Comparison of ENCODE assay signal across 20 cellular contexts in the genomic region with DNA sequence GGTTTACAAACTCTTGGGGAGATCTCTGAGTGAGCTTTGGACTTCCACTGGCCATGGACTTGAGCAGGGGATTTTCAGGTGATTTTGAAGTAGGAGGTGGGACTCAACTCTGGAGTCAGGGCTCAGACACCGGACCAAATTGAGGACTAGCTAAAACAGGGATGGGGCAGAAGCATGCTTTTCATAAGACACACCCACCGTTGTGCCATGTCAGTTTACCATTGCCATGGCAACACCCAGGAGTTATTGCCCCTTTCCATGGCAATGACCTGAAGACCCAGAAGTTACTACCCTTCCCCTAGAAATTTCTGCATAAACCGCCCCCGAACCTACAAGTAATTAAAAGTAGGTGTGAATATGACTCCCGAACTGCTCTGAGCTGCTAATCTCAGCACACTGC.
DNase-seq lines count a peak whose midpoint lies in the region; ATAC-seq and TF ChIP-seq lines count a peak whose summit lies in the region.
"Had no signal": no experiment of that assay in that cellular context is flagged by ENCODE, and none has a peak within 500 bp of the region (broad histone marks: within the 10 kb centered on the region; RNA-seq: fewer than 3 reads in every experiment).

No MANE protein-coding gene starts in this region.

- POLR2A ChIA-PET in CD8-positive, alpha-beta T cell (lab: Charles Lee): no interaction called here
- POLR2A ChIA-PET in T-cell (lab: Charles Lee): no interaction called here

- H3K9me3 Mint-ChIP-seq in CD8-positive, alpha-beta T cell: no peaks in the 10 kb centered on the region
- H3K9me3 Mint-ChIP-seq in T-cell: no peaks in the 10 kb centered on the region
- H3K9me3 Mint-ChIP-seq: CD4-positive, CD25-positive, alpha-beta regulatory T cell had no signal

- H3K79me2 ChIP-seq in KMS-11 (ENCODE audit: insufficient read depth, low read depth): no peaks in the 10 kb centered on the region

- H3K4me3 Mint-ChIP-seq in CD8-positive, alpha-beta T cell: no peak overlapping the region
- H3K4me3 Mint-ChIP-seq in T-cell: no peak overlapping the region
- H3K4me3 Mint-ChIP-seq: CD14-positive monocyte; CD4-positive, alpha-beta memory T cell; CD4-positive, CD25-positive, alpha-beta regulatory T cell had no signal

- H3K36me3 ChIP-seq in right atrium auricular region (no peaks in the 10 kb centered on the region), KMS-11 (ENCODE audit: insufficient read depth) (no peaks in the 10 kb centered on the region)
- H3K36me3 ChIP-seq in CD8-positive, alpha-beta T cell (ENCODE audit: insufficient read depth, low read length): no peaks in the 10 kb centered on the region
- H3K36me3 ChIP-seq: BLaER1 had no signal

- no peaks in the 10 kb centered on the region for H3K27me3 ChIP-seq in right atrium auricular region
- no peaks in the 10 kb centered on the region for H3K27me3 ChIP-seq in KMS-11 (ENCODE audit: insufficient read depth, low read depth)
- H3K27me3 ChIP-seq in CD8-positive, alpha-beta T cell (ENCODE audit: insufficient read depth, low read length): no peaks in the 10 kb centered on the region
- H3K27me3 ChIP-seq: BE2C, BLaER1 had no signal

- no peaks in the 10 kb centered on the region for H3K36me3 Mint-ChIP-seq in CD8-positive, alpha-beta T cell
- H3K36me3 Mint-ChIP-seq in T-cell: no peaks in the 10 kb centered on the region
- H3K36me3 Mint-ChIP-seq: CD14-positive monocyte; CD4-positive, alpha-beta memory T cell; CD4-positive, CD25-positive, alpha-beta regulatory T cell had no signal

- TF ChIP-seq CTCF in right atrium auricular region (IDR thresholded peaks at IDR 0.05) (no peak), KMS-11 (conservative IDR thresholded peaks at IDR 0.05; ENCODE audit: low read depth, low read length) (no peak)
- no peak for TF ChIP-seq CTCF in CD8-positive, alpha-beta T cell (IDR thresholded peaks at IDR 0.05)

- H3K9ac ChIP-seq in KMS-11: no peak overlapping the region
- H3K9ac ChIP-seq: BLaER1 had no signal

- no peaks in the 10 kb centered on the region for H4K20me1 ChIP-seq in KMS-11 (ENCODE audit: insufficient read depth)
- H4K20me1 ChIP-seq: BLaER1 had no signal

- H3K4me1 Mint-ChIP-seq in CD8-positive, alpha-beta T cell (ENCODE audit: low read depth): peaks cover 14% of the 10 kb centered on the region
- H3K4me1 Mint-ChIP-seq in T-cell: peaks cover 10 to 26% (median 18%) of the 10 kb centered on the region in 3 donors
- H3K4me1 Mint-ChIP-seq: CD14-positive monocyte had no signal

- intact Hi-C loops in cardiac septum (cut with DNase I): no loop called here
- intact Hi-C loops in sciatic nerve (cut with DNase I): no loop called here
- intact Hi-C loops in CD8-positive, alpha-beta T cell (cut with DNase I, micrococcal nuclease): no loop called here

- CTCF ChIA-PET in CD8-positive, alpha-beta T cell (lab: Charles Lee): no interaction called here
- CTCF ChIA-PET in T-cell (lab: Charles Lee): no interaction called here

- H3K4me3 ChIP-seq in right atrium auricular region (no peak overlapping the region), KMS-11 (IDR thresholded peaks at IDR 0.05; ENCODE audit: insufficient read depth, low read depth, low read length) (no peak overlapping the region)
- no peak overlapping the region for H3K4me3 ChIP-seq in CD8-positive, alpha-beta T cell (ENCODE audit: low read depth, low read length)
- H3K4me3 ChIP-seq: BLaER1 had no signal

- DNase-seq in cardiac septum (ENCODE audit: low spot score) (peak; percentile 63), right atrium auricular region (ENCODE audit: low spot score) (no peak), sciatic nerve (ENCODE audit: low spot score) (peak; percentile 8), T-cell (no peak)
- DNase-seq in activated CD8-positive, alpha-beta memory T cell treated with anti-CD3 and anti-CD28 coated beads, Interleukin-2, amount 50 U/mL, for 48 hours: peak; percentile 35
- DNase-seq in CD8-positive, alpha-beta T cell: no peak
- no peak for DNase-seq in stimulated activated CD8-positive, alpha-beta memory T cell treated with anti-CD3 and anti-CD28 coated beads, Interleukin-4, amount 100 ng/mL, for 48 hours
- DNase-seq: 8988T; ACHN; BE2C; C1 segment of cervical spinal cord; Caco-2; Calu3; CD4-positive, alpha-beta memory T cell; CD4-positive, CD25-positive, alpha-beta regulatory T cell; DMS79 treated with DMSO at 0.1 percent for 48 hours; GF-D8 had no signal

- peak overlapping the region; percentile 21; the same call in 1 of the 2 replicates for H3K4me2 ChIP-seq in KMS-11
- H3K4me2 ChIP-seq: BLaER1 had no signal

- no peak overlapping the region for H3K27ac ChIP-seq in right atrium auricular region
- no peak overlapping the region for H3K27ac ChIP-seq in KMS-11
- H3K27ac ChIP-seq in CD8-positive, alpha-beta T cell (ENCODE audit: low read depth, low read length): no peak overlapping the region
- H3K27ac ChIP-seq: BLaER1 had no signal

- H3K27me3 Mint-ChIP-seq in CD8-positive, alpha-beta T cell (ENCODE audit: low read depth): peaks cover 4% of the 10 kb centered on the region
- peaks cover 0 to 9% of the 10 kb centered on the region in 2 donors for H3K27me3 Mint-ChIP-seq in T-cell

- peaks cover 0 to 2% of the 10 kb centered on the region in 2 donors for H3K9me3 ChIP-seq in right atrium auricular region
- no peaks in the 10 kb centered on the region for H3K9me3 ChIP-seq in CD8-positive, alpha-beta T cell (ENCODE audit: low read length)
- H3K9me3 ChIP-seq: BE2C, BLaER1, Caco-2 had no signal

- no peak overlapping the region for H2AFZ ChIP-seq in KMS-11 (ENCODE audit: low read depth)

- H3K27ac Mint-ChIP-seq in CD8-positive, alpha-beta T cell: no peak overlapping the region
- no peak overlapping the region for H3K27ac Mint-ChIP-seq in T-cell
- H3K27ac Mint-ChIP-seq: CD14-positive monocyte; CD4-positive, CD25-positive, alpha-beta regulatory T cell had no signal

- no peaks in the 10 kb centered on the region for H3K4me1 ChIP-seq in right atrium auricular region
- peaks cover 59% of the 10 kb centered on the region for H3K4me1 ChIP-seq in KMS-11 (ENCODE audit: low read depth, poor library complexity, severe bottlenecking)
- H3K4me1 ChIP-seq in CD8-positive, alpha-beta T cell (ENCODE audit: insufficient read depth, low read length): peaks cover 6% of the 10 kb centered on the region
- H3K4me1 ChIP-seq: Caco-2 had no signal

- no peak for ATAC-seq in sciatic nerve
- no peak for ATAC-seq in CD8-positive, alpha-beta T cell
- ATAC-seq in T-cell (replicated peaks in 1 of 4): no peak

Comparison
In these comparisons a context has a peak if more than half of its experiments do, and no peak if none do; other contexts are left out.
1. DNase-seq: peak in cardiac septum (single experiment), activated CD8-positive, alpha-beta memory T cell treated with anti-CD3 and anti-CD28 coated beads, Interleukin-2, amount 50 U/mL, for 48 hours (single experiment) and sciatic nerve (single experiment); none in right atrium auricular region (single experiment), CD8-positive, alpha-beta T cell (0 of 7), stimulated activated CD8-positive, alpha-beta memory T cell treated with anti-CD3 and anti-CD28 coated beads, Interleukin-4, amount 100 ng/mL, for 48 hours (single experiment) and T-cell (0 of 34).